8 cellular contexts compared by ENCODE assay signal in genomic region chr15:75178171-75178937, GRCh38. TPM values are rescaled to one million over a fixed set of nuclear protein-coding genes. Genes with fewer than 3 reads are reported as not detected.
A peak's percentile ranks its signal among the peaks of the same experiment; 100 is the strongest.
DNase-seq lines count a peak whose midpoint lies in the region; ATAC-seq and TF ChIP-seq lines count a peak whose summit lies in the region.

No MANE protein-coding gene starts in this region.

- no peak for TF ChIP-seq POLR2A in uterus (IDR thresholded peaks at IDR 0.05)

- no peak for TF ChIP-seq CTCF in dorsolateral prefrontal cortex (IDR thresholded peaks at IDR 0.05 in 54 of 56, conservative IDR thresholded peaks at IDR 0.05 in 2 of 56; ENCODE audit: low read depth in 1 of 56, partially characterized antibody in 56 of 56)
- TF ChIP-seq CTCF in mucosa of descending colon (IDR thresholded peaks at IDR 0.05) = no peak
- TF ChIP-seq CTCF in uterus (IDR thresholded peaks at IDR 0.05) = no peak

- H3K4me1 Mint-ChIP-seq in activated naive CD8-positive, alpha-beta T cell (ENCODE audit: low read depth) = peaks cover 7% of the 10 kb centered on the region
- peaks cover 14% of the 10 kb centered on the region for H3K4me1 Mint-ChIP-seq in activated naive CD8-positive, alpha-beta T cell treated with anti-CD3 and anti-CD28 coated beads, Interleukin-2, amount 50 U/mL, for 24 hours

- H3K4me1 ChIP-seq in mucosa of descending colon (ENCODE audit: low read depth) (peaks cover 43% of the 10 kb centered on the region), uterus (peaks cover 0 to 26% of the 10 kb centered on the region in 2 donors)

- intact Hi-C loops in dorsolateral prefrontal cortex (cut with DNase I) = no loop called here
- intact Hi-C loops in mucosa of descending colon (cut with DNase I, micrococcal nuclease) = no loop called here
- intact Hi-C loops in uterus (cut with DNase I; ENCODE audit: low total_unique reads) = no loop called here

- H3K36me3 Mint-ChIP-seq in activated naive CD8-positive, alpha-beta T cell = no peaks in the 10 kb centered on the region
- no peaks in the 10 kb centered on the region for H3K36me3 Mint-ChIP-seq in activated naive CD8-positive, alpha-beta T cell treated with anti-CD3 and anti-CD28 coated beads, Interleukin-2, amount 50 U/mL, for 24 hours (ENCODE audit: low read depth)

- no peak for DNase-seq in activated naive CD8-positive, alpha-beta T cell treated with anti-CD3 and anti-CD28 coated beads, Interleukin-2, amount 50 U/mL, for 24 hours
- DNase-seq in dorsolateral prefrontal cortex (peak in 1 of 10 donors; percentile 44), mucosa of descending colon (peak; percentile 36 to 71 (median 66)), uterus (peak; percentile 63 to 72), NCI-H1417 treated with DMSO at 0.1 percent for 48 hours (lab: John Stamatoyannopoulos, UW) (no peak)
- DNase-seq in effector CD4-positive, alpha-beta T cell = no peak

- H3K36me3 ChIP-seq in mucosa of descending colon (ENCODE audit: low read depth) (no peaks in the 10 kb centered on the region), uterus (no peaks in the 10 kb centered on the region)

- H3K27ac Mint-ChIP-seq in activated naive CD8-positive, alpha-beta T cell = no peak overlapping the region
- H3K27ac Mint-ChIP-seq in activated naive CD8-positive, alpha-beta T cell treated with anti-CD3 and anti-CD28 coated beads, Interleukin-2, amount 50 U/mL, for 24 hours = no peak overlapping the region

- H3K27me3 Mint-ChIP-seq in activated naive CD8-positive, alpha-beta T cell = peaks cover 17% of the 10 kb centered on the region
- peaks cover 53% of the 10 kb centered on the region for H3K27me3 Mint-ChIP-seq in activated naive CD8-positive, alpha-beta T cell treated with anti-CD3 and anti-CD28 coated beads, Interleukin-2, amount 50 U/mL, for 24 hours

- no peak for ATAC-seq in activated naive CD8-positive, alpha-beta T cell treated with anti-CD3 and anti-CD28 coated beads, Interleukin-2, amount 50 U/mL, for 24 hours
- ATAC-seq in mucosa of descending colon (peak; percentile 26), HG03175 (IDR thresholded peaks at IDR 0.05; ENCODE audit: unreplicated experiment) (no peak)

- peak overlapping the region in 53 of 59 donors; percentile 3 to 60 (median 39) for H3K4me3 ChIP-seq in dorsolateral prefrontal cortex
- H3K4me3 ChIP-seq in mucosa of descending colon = no peak overlapping the region
- peak overlapping the region; percentile 25 to 29 for H3K4me3 ChIP-seq in uterus

- H3K27me3 ChIP-seq in dorsolateral prefrontal cortex (peaks cover 0 to 15% (median 0%) of the 10 kb centered on the region in 45 donors), uterus (no peaks in the 10 kb centered on the region)

- H3K27ac ChIP-seq in dorsolateral prefrontal cortex (peak overlapping the region in 13 of 59 donors; percentile 3 to 67 (median 25)), uterus (peak overlapping the region; percentile 83 to 87)

- no peaks in the 10 kb centered on the region for H3K9me3 ChIP-seq in mucosa of descending colon
- H3K9me3 ChIP-seq in uterus = no peaks in the 10 kb centered on the region

- peak overlapping the region; percentile 30 for H3K4me3 Mint-ChIP-seq in activated naive CD8-positive, alpha-beta T cell
- H3K4me3 Mint-ChIP-seq in activated naive CD8-positive, alpha-beta T cell treated with anti-CD3 and anti-CD28 coated beads, Interleukin-2, amount 50 U/mL, for 24 hours = no peak overlapping the region

- H3K9me3 Mint-ChIP-seq in activated naive CD8-positive, alpha-beta T cell (ENCODE audit: low read depth) = no peaks in the 10 kb centered on the region
- no peaks in the 10 kb centered on the region for H3K9me3 Mint-ChIP-seq in activated naive CD8-positive, alpha-beta T cell treated with anti-CD3 and anti-CD28 coated beads, Interleukin-2, amount 50 U/mL, for 24 hours

RNA-seq across cellular contexts. Expression of gene C15orf39, which starts 23.3 kb away (rescaled TPM):
- 10 to 100 TPM in 45 of 120 experiments, 1 to 10 TPM in 75; 3.7 to 15.1 (median 9.3) TPM for total RNA-seq in dorsolateral prefrontal cortex
- total RNA-seq in mucosa of descending colon = 10 to 100 TPM; 22.2 to 32.5 (median 24.2) TPM
- total RNA-seq in uterus = 10 to 100 TPM in 2 of 4 donors, 1 to 10 TPM in 2; 4.6 to 43.9 (median 14.1) TPM

Comparison
In these comparisons a context has a peak if more than half of its experiments do, and no peak if none do; other contexts are left out.
1. DNase-seq: peak in mucosa of descending colon (3 of 3) and uterus (2 of 2); none in activated naive CD8-positive, alpha-beta T cell treated with anti-CD3 and anti-CD28 coated beads, Interleukin-2, amount 50 U/mL, for 24 hours (single experiment), NCI-H1417 treated with DMSO at 0.1 percent for 48 hours (single experiment) and effector CD4-positive, alpha-beta T cell (single experiment).